Comparison of ENCODE assay signal across 24 cellular contexts in the genomic region with DNA sequence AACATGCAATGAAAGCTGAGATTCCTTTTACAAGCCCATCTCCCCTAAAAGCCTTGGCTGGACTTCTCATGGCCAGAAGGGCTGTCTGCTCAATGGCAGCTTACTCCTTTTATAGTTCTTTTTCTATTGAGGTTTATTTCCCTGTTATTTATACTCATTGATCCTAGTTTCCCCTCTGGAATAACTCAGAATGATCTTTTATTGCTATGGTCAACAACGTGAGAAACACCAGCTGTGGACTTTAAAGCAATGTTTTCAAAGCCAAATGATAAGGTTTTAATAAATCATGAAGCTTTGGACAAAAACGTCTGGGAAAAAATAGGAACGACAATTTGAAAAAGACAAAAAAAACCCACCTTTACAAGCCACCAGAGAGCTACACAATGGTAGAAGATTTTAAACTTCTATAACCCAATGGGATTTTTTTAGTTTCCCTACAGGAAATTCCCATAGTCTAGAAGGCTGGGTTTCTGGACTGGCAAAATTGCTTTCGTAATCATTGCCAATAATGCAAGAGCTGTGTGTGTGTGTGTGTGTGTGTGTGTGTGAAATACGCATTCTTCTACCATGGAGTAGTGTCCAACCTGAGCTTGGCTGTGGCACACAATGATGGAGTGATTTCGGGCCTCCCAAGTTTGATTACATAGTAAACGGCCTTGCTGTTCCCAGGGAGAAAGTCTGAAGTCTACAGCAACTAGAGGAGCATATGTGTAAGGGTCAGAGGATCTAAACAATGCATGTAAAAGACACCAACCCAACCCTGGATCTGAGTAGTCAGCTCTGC.
"Had no signal": no experiment of that assay in that cellular context is flagged by ENCODE, and none has a peak within 500 bp of the region (broad histone marks: within the 10 kb centered on the region; RNA-seq: fewer than 3 reads in every experiment).

No MANE protein-coding gene starts in this region.

- H3K4me3 ChIP-seq: gastrocnemius medialis, heart right ventricle, left lung, right atrium auricular region, skin epidermis had no signal

- H3K4me1 ChIP-seq: left lung had no signal

- ATAC-seq: activated CD4-positive, CD25-positive, alpha-beta regulatory T cell treated with anti-CD3 and anti-CD28 coated beads, Interleukin-2, amount 50 U/mL, for 24 hours; activated T-helper 17 cell treated with anti-CD3 and anti-CD28 coated beads, Interleukin-2, amount 50 U/mL, for 72 hours; gastrocnemius medialis; heart right ventricle; left lung; naive thymus-derived CD8-positive, alpha-beta T cell had no signal

- H3K9me3 ChIP-seq: gastrocnemius medialis, heart right ventricle, left lung, right atrium auricular region had no signal

- H3K27me3 ChIP-seq: gastrocnemius medialis, heart right ventricle, left lung, right atrium auricular region had no signal

- DNase-seq: activated CD4-positive, alpha-beta T cell treated with anti-CD3 and anti-CD28 coated beads, Interleukin-2, amount 50 U/mL, for 1 hour; activated naive CD4-positive, alpha-beta T cell treated with Interleukin-2 at 50 U/mL for 16 hours; activated T-cell treated with anti-CD3 and anti-CD28 coated beads for 4 hours; aorta; gastrocnemius medialis; heart right ventricle; islet precursor cell; left lung; naive thymus-derived CD8-positive, alpha-beta T cell; occipital lobe; stimulated activated CD4-positive, alpha-beta T cell treated with anti-CD3 and anti-CD28 coated beads, Interleukin-15, amount 100 ng/mL, for 24 hours; stimulated activated CD4-positive, alpha-beta T cell treated with anti-CD3 and anti-CD28 coated beads, Interleukin-4, amount 100 ng/mL, for 24 hours; stimulated activated naive CD4-positive, alpha-beta T cell treated with Interleukin-2 at 50 U/mL for 16 hours; substantia nigra; T1000 had no signal

- H3K27ac Mint-ChIP-seq: activated T-helper 17 cell treated with anti-CD3 and anti-CD28 coated beads, Interleukin-2, amount 50 U/mL, for 72 hours; memory B cell; progenitor cell of endocrine pancreas; type B pancreatic cell had no signal

- H3K9me3 Mint-ChIP-seq: activated T-helper 17 cell treated with anti-CD3 and anti-CD28 coated beads, Interleukin-2, amount 50 U/mL, for 72 hours; memory B cell; naive thymus-derived CD8-positive, alpha-beta T cell; type B pancreatic cell had no signal

- H3K27ac ChIP-seq: gastrocnemius medialis, left lung, right atrium auricular region, skin epidermis had no signal

- FAIRE-seq: bronchial epithelial cell, endothelial cell of umbilical vein had no signal

- H3K4me3 Mint-ChIP-seq: activated T-helper 17 cell treated with anti-CD3 and anti-CD28 coated beads, Interleukin-2, amount 50 U/mL, for 72 hours; memory B cell; naive thymus-derived CD8-positive, alpha-beta T cell; type B pancreatic cell had no signal

- H3K27me3 Mint-ChIP-seq: activated T-helper 17 cell treated with anti-CD3 and anti-CD28 coated beads, Interleukin-2, amount 50 U/mL, for 72 hours; memory B cell; naive thymus-derived CD8-positive, alpha-beta T cell; progenitor cell of endocrine pancreas; type B pancreatic cell had no signal

- H3K4me1 Mint-ChIP-seq: activated T-helper 17 cell treated with anti-CD3 and anti-CD28 coated beads, Interleukin-2, amount 50 U/mL, for 72 hours; memory B cell had no signal
